8 cellular contexts compared by ENCODE assay signal in the genomic region with DNA sequence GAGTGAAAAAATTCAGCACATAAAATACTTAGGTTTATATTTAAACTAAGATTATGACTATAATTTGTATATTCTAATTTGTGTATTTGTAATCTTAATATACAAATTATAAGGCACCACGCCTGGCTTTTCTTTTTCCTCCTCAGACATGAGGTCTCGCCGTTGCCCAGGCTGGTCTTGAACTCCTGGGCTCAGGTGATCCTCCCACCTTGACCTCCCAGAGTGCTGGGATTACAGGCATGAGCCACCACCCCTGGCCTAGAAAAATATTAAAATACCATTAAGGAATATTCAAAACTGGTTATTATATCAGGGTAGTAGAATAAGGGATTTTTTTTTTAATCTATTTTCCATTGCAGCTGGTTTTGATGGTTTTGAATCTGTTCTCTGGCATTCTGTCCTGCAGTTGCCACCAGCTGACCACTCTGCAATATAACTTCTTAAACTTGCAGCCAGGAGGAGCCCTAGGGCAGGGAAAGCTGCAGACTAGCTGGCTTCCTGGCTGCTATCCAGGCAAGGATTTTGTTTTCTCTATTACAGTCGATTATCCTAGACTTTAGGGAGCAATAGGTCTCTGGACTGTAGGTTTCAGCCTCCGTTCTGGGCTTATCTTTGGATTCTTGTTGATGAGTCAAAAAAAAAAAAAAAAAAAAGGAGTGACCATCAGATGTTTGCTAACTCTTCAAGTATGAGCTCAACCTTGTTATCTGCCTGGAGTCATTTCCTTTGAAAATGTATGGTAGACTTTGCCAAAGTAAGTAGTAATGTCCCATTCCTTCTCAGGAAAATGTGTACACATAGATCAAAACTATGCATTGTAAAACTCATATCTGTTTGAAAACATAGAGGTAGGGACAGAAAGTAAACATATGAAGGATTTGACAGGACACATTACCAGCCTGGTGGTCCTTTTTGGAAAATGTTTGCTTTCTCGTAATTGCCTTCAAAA. TPM values are rescaled to one million over a fixed set of nuclear protein-coding genes. Genes with fewer than 3 reads are reported as not detected.
DNase-seq lines count a peak whose midpoint lies in the region; ATAC-seq and TF ChIP-seq lines count a peak whose summit lies in the region.

No MANE protein-coding gene starts in this region.

- peak; percentile 90 for TF ChIP-seq CTCF in choroid plexus epithelial cell (conservative IDR thresholded peaks at IDR 0.05; ENCODE audit: low read depth, low read length)

- no peak overlapping the region for H3K4me3 ChIP-seq in choroid plexus epithelial cell (ENCODE audit: low read depth, low read length)

- no peak for ATAC-seq in stimulated activated naive CD8-positive, alpha-beta T cell treated with anti-CD3 and anti-CD28 coated beads, Interleukin-15, Interleukin-2, amounts not matched to agents 100 U/mL and 50 U/mL, for 24 hours
- no peak for ATAC-seq in GM18519 (IDR thresholded peaks at IDR 0.05; ENCODE audit: low FRiP score, unreplicated experiment)

- DNase-seq in NCI-H345 (lab: John Stamatoyannopoulos, UW) (peak; percentile 25), NCI-H345 treated with DMSO at 0.1 percent for 48 hours (lab: John Stamatoyannopoulos, UW; ENCODE audit: unreplicated experiment) (no peak), HS-5 (ENCODE audit: low read depth) (peak; percentile 98), RPMI7951 (ENCODE audit: low read depth) (peak; percentile 93), choroid plexus epithelial cell (ENCODE audit: low read depth) (peak; percentile 98), kidney glomerular epithelial cell (lab: John Stamatoyannopoulos, UW) (peak; percentile 98)
- peak; percentile 24 for DNase-seq in stimulated activated naive CD8-positive, alpha-beta T cell treated with anti-CD3 and anti-CD28 coated beads, Interleukin-15, Interleukin-2, amounts not matched to agents 100 U/mL and 50 U/mL, for 24 hours

RNA-seq across cellular contexts. Expression of gene POLA2, which starts 13.2 kb away (rescaled TPM):
- 28.1 and 43.7 TPM in 2 replicates for total RNA-seq in RPMI7951 (2014; rRNA removed; shearing (Covaris generic))

RNA-seq across cellular contexts. Expression of gene CDC42EP2, which starts 39.7 kb away (rescaled TPM):
- 7.0 and 7.1 TPM in 2 replicates for total RNA-seq in RPMI7951 (2014; rRNA removed; shearing (Covaris generic))

RNA-seq across cellular contexts. Expression of gene DPF2, which starts 58.6 kb away (rescaled TPM):
- 41.5 and 58.9 TPM in 2 replicates for total RNA-seq in RPMI7951 (2014; rRNA removed; shearing (Covaris generic))
